9 cellular contexts compared by ENCODE assay signal in genomic region chr2:207046642-207047213, GRCh38.
DNase-seq lines count a peak whose midpoint lies in the region; ATAC-seq, FAIRE-seq and TF ChIP-seq lines count a peak whose summit lies in the region.
"Had no signal": no experiment of that assay in that cellular context is flagged by ENCODE, and none has a peak within 500 bp of the region (broad histone marks: within the 10 kb centered on the region; RNA-seq: fewer than 3 reads in every experiment).

No MANE protein-coding gene starts in this region.

- CTCF ChIA-PET in activated CD4-positive, alpha-beta T cell treated with anti-CD3 and anti-CD28 coated beads for 36 hours (lab: Charles Lee): interaction anchor here (0.7 to 2.2 kb wide), 7 partner anchors 15 to 435 kb away, joined by 3 to 8 read pairs (median 3); no protein-coding TSS in a partner anchor
- CTCF ChIA-PET in endothelial cell of umbilical vein (lab: Charles Lee): interaction anchor here (0.7 to 1.7 kb wide), 3 partner anchors 27 to 427 kb away, joined by 3 to 9 read pairs (median 4); no protein-coding TSS in a partner anchor

- peak; percentile 44 for DNase-seq in activated CD4-positive, alpha-beta T cell treated with anti-CD3 and anti-CD28 coated beads for 36 hours
- no peak for DNase-seq in activated CD4-positive, alpha-beta T cell treated with anti-CD3 and anti-CD28 coated beads for 1 hour
- DNase-seq in SKM-1 (lab: John Stamatoyannopoulos, UW; ENCODE audit: unreplicated experiment) (peak; percentile 14), endothelial cell of umbilical vein (ENCODE audit: low read depth, low spot score) (peak; percentile 54), D341Med (ENCODE audit: low spot score) (no peak), testis (no peak), NCI-H446 (lab: John Stamatoyannopoulos, UW) (no peak)
- DNase-seq in stimulated activated CD4-positive, alpha-beta T cell treated with anti-CD3 and anti-CD28 coated beads, Interleukin-1b, Interleukin-23, amount 100 ng/mL, for 24 hours (ENCODE audit: low read depth in 4 of 4, low spot score in 1 of 4): peak in 3 of 4 experiments; percentile 4 to 7 (median 7)

- H3K4me3 ChIP-seq in endothelial cell of umbilical vein (replicated peaks in 1 of 3; ENCODE audit: insufficient read depth in 1 of 3, low read depth in 1 of 3, low read length in 3 of 3) (no peak overlapping the region), testis (no peak overlapping the region)
- H3K4me3 ChIP-seq: thoracic aorta had no signal

- H3K4me1 ChIP-seq in endothelial cell of umbilical vein (ENCODE audit: control insufficient read depth, extremely low read depth, insufficient read depth, low read length) (peaks cover 10% of the 10 kb centered on the region), testis (no peaks in the 10 kb centered on the region)

- intact Hi-C loops in activated CD4-positive, alpha-beta T cell treated with anti-CD3 and anti-CD28 coated beads for 36 hours (cut with DNase I, micrococcal nuclease): loop anchor here (1.0 to 10.0 kb wide), 6 partner anchors 116 to 428 kb away; partner anchors contain the start of gene KLF7 (in 1 of the 2)
- intact Hi-C loops in endothelial cell of umbilical vein (cut with micrococcal nuclease): no loop called here
- intact Hi-C loops in testis (cut with DNase I; ENCODE audit: low total_unique reads): no loop called here

- H3K36me3 ChIP-seq in endothelial cell of umbilical vein (ENCODE audit: control insufficient read depth in 2 of 2, extremely low read depth in 1 of 2, insufficient read depth in 2 of 2, low read length in 2 of 2) (no peaks in the 10 kb centered on the region), testis (ENCODE audit: low read depth, missing control alignments) (no peaks in the 10 kb centered on the region)
- H3K36me3 ChIP-seq: thoracic aorta had no signal

- peak overlapping the region; percentile 19 for H3K27ac Mint-ChIP-seq in activated CD4-positive, alpha-beta T cell treated with anti-CD3 and anti-CD28 coated beads for 36 hours

- no peak for TF ChIP-seq POLR2A in endothelial cell of umbilical vein (IDR thresholded peaks at IDR 0.05; ENCODE audit: low read depth, low read length)
- no peak for TF ChIP-seq POLR2A in testis (IDR thresholded peaks at IDR 0.05)

- 41 to 44% methylated on average over 5 of the region's 5 CpGs for WGBS in testis, 2 donors

- TF ChIP-seq CTCF in endothelial cell of umbilical vein (IDR thresholded peaks at IDR 0.05; ENCODE audit: extremely low read depth in 1 of 2, insufficient read depth in 1 of 2, low read depth in 1 of 2, low read length in 2 of 2) (no peak), testis (IDR thresholded peaks at IDR 0.05) (no peak)

- H3K79me2 ChIP-seq in endothelial cell of umbilical vein (ENCODE audit: control insufficient read depth, insufficient read depth, low read length): no peaks in the 10 kb centered on the region

- no peaks in the 10 kb centered on the region for H3K9me3 Mint-ChIP-seq in activated CD4-positive, alpha-beta T cell treated with anti-CD3 and anti-CD28 coated beads for 36 hours (ENCODE audit: low read depth)

- ATAC-seq in activated CD4-positive, alpha-beta T cell treated with anti-CD3 and anti-CD28 coated beads for 36 hours: peak; percentile 95

- FAIRE-seq in endothelial cell of umbilical vein (lab: Jason Lieb, UNC): no peak

- H3K4me3 Mint-ChIP-seq in activated CD4-positive, alpha-beta T cell treated with anti-CD3 and anti-CD28 coated beads for 36 hours: no peak overlapping the region

- peak overlapping the region; percentile 38 for H3K4me2 ChIP-seq in endothelial cell of umbilical vein (ENCODE audit: insufficient read depth, low read length)

- dilution Hi-C loops in endothelial cell of umbilical vein (cut with MboI; ENCODE audit: extremely low pct_ligation_motif_present, low sequenced_read_pairs): no loop called here

- H3K27ac ChIP-seq in endothelial cell of umbilical vein (ENCODE audit: insufficient read depth, low read depth, low read length): peak overlapping the region; percentile 40
- H3K27ac ChIP-seq in testis: no peak overlapping the region
- H3K27ac ChIP-seq: thoracic aorta had no signal

- H3K9me3 ChIP-seq in endothelial cell of umbilical vein (replicated peaks; ENCODE audit: control insufficient read depth, insufficient read depth, low read length) (no peaks in the 10 kb centered on the region), testis (no peaks in the 10 kb centered on the region)
- H3K9me3 ChIP-seq: thoracic aorta had no signal

- peaks cover 13% of the 10 kb centered on the region for H3K4me1 Mint-ChIP-seq in activated CD4-positive, alpha-beta T cell treated with anti-CD3 and anti-CD28 coated beads for 36 hours

- H3K27me3 ChIP-seq in endothelial cell of umbilical vein (ENCODE audit: control insufficient read depth in 2 of 2, insufficient read depth in 2 of 2, low read length in 2 of 2): no peaks in the 10 kb centered on the region
- H3K27me3 ChIP-seq in testis: no peaks in the 10 kb centered on the region

- no peaks in the 10 kb centered on the region for H3K36me3 Mint-ChIP-seq in activated CD4-positive, alpha-beta T cell treated with anti-CD3 and anti-CD28 coated beads for 36 hours (ENCODE audit: low read depth)

- H3K9ac ChIP-seq in endothelial cell of umbilical vein (replicated peaks; ENCODE audit: extremely low read depth, insufficient read depth, low read length): no peak overlapping the region

- peak overlapping the region; percentile 23 for H2AFZ ChIP-seq in endothelial cell of umbilical vein (ENCODE audit: low read depth, low read length)

- no peaks in the 10 kb centered on the region for H3K27me3 Mint-ChIP-seq in activated CD4-positive, alpha-beta T cell treated with anti-CD3 and anti-CD28 coated beads for 36 hours

- POLR2A ChIA-PET in activated CD4-positive, alpha-beta T cell treated with anti-CD3 and anti-CD28 coated beads for 36 hours (lab: Charles Lee): interaction anchor here (0.6 kb wide), 1 partner anchor 220 kb away, joined by 3 read pairs; no protein-coding TSS in a partner anchor
- POLR2A ChIA-PET in endothelial cell of umbilical vein (lab: Charles Lee): no interaction called here

- no peaks in the 10 kb centered on the region for H3K9me1 ChIP-seq in endothelial cell of umbilical vein (replicated peaks; ENCODE audit: control insufficient read depth, extremely low read depth, insufficient read depth, low read length)

- no peaks in the 10 kb centered on the region for H4K20me1 ChIP-seq in endothelial cell of umbilical vein (replicated peaks; ENCODE audit: control insufficient read depth, extremely low read depth, insufficient read depth, low read length)

- BruUV-seq in endothelial cell of umbilical vein (replicated peaks; lab: Mats Ljungman, UMichigan): no TSS peak

TF ChIP-seq in endothelial cell of umbilical vein, 7 proteins besides CTCF, POLR2A, EP300 and RAD21:
- peak; percentile 5 for TF ChIP-seq FOS (IDR thresholded peaks at IDR 0.05; ENCODE audit: borderline replicate concordance, insufficient read depth, low read length)
- TF ChIP-seq MYC (IDR thresholded peaks at IDR 0.05; ENCODE audit: low read depth, low read length): no peak
- peak; percentile 39 for TF ChIP-seq JUN (IDR thresholded peaks at IDR 0.05; ENCODE audit: borderline replicate concordance, insufficient read depth, insufficient read length, low read depth)
- no peak for TF ChIP-seq EZH2 (IDR thresholded peaks at IDR 0.05; ENCODE audit: borderline replicate concordance, low read depth, low read length, severe bottlenecking)
- TF ChIP-seq GATA2 (IDR thresholded peaks at IDR 0.05; ENCODE audit: insufficient read depth, insufficient read length, low read depth, low read length): peak; percentile 26
- TF ChIP-seq POLR2AphosphoS5 (IDR thresholded peaks at IDR 0.05; ENCODE audit: insufficient read depth, low read depth, low read length): no peak

Comparison
In these comparisons a context has a peak if more than half of its experiments do, and no peak if none do; other contexts are left out.
1. DNase-seq: peak in activated CD4-positive, alpha-beta T cell treated with anti-CD3 and anti-CD28 coated beads for 36 hours (single experiment), SKM-1 (single experiment), endothelial cell of umbilical vein (single experiment) and stimulated activated CD4-positive, alpha-beta T cell treated with anti-CD3 and anti-CD28 coated beads, Interleukin-1b, Interleukin-23, amount 100 ng/mL, for 24 hours (3 of 4); none in activated CD4-positive, alpha-beta T cell treated with anti-CD3 and anti-CD28 coated beads for 1 hour (single experiment), D341Med (single experiment), testis (single experiment) and NCI-H446 (0 of 2).
2. intact Hi-C loops: an anchor here in activated CD4-positive, alpha-beta T cell treated with anti-CD3 and anti-CD28 coated beads for 36 hours (1.0 to 10.0 kb wide); none called in endothelial cell of umbilical vein and testis.